ENCODE assay signal across 1 cellular context in the genomic region with DNA sequence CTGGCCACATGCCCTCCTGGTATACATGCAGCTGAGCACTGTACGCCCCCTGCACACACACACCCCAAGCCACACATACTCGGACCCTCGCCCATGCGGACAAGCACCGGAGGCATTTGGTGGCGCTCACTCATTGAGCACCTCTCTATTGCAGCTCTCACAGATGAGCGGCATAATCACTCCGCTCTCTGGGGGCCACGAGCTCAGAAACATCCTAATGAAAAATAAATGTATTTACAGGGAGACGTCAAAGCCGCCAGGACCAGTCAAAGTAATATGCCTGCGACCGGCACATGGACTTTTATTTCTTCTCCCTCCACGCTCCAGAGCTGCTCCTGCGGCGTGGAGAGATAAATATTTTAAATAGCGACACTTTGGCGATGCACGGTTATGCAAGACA.
TF ChIP-seq lines count a peak whose summit lies in the region.

No MANE protein-coding gene starts in this region.

TF ChIP-seq in H1, 55 proteins besides CTCF, POLR2A, EP300 and RAD21:
- TF ChIP-seq TAF1 (IDR thresholded peaks at IDR 0.05; ENCODE audit: low read depth, low read length), result no peak
- TF ChIP-seq CEBPB (IDR thresholded peaks at IDR 0.05; ENCODE audit: low read depth, low read length), result no peak
- no peak for TF ChIP-seq NANOG (IDR thresholded peaks at IDR 0.05; ENCODE audit: insufficient read depth, low read depth, low read length, poor library complexity, severe bottlenecking)
- TF ChIP-seq EGR1 (IDR thresholded peaks at IDR 0.05; ENCODE audit: borderline replicate concordance, low read depth, low read length), result no peak
- TF ChIP-seq RNF2 (IDR thresholded peaks at IDR 0.05; ENCODE audit: borderline replicate concordance, low read depth, low read length, missing control alignments, poor library complexity, severe bottlenecking), result no peak
- TF ChIP-seq HDAC6 (IDR thresholded peaks at IDR 0.05; ENCODE audit: low read depth, low read length), result no peak
- TF ChIP-seq HDAC2 (IDR thresholded peaks at IDR 0.05; ENCODE audit: borderline replicate concordance in 1 of 2, low read depth in 2 of 2, low read length in 2 of 2), result no peak
- no peak for TF ChIP-seq POU5F1 (IDR thresholded peaks at IDR 0.05; ENCODE audit: low read depth, low read length)
- TF ChIP-seq GTF2F1 (IDR thresholded peaks at IDR 0.05; ENCODE audit: borderline replicate concordance, low read depth, low read length), result no peak
- no peak for TF ChIP-seq JUND (IDR thresholded peaks at IDR 0.05; ENCODE audit: low read length)
- no peak for TF ChIP-seq SRF (IDR thresholded peaks at IDR 0.05; ENCODE audit: low read depth, low read length)
- no peak for TF ChIP-seq RBBP5 (IDR thresholded peaks at IDR 0.05; ENCODE audit: borderline replicate concordance, low read depth, low read length)
- TF ChIP-seq SIX5 (IDR thresholded peaks at IDR 0.05; ENCODE audit: low read depth, low read length), result no peak
- TF ChIP-seq SP2 (IDR thresholded peaks at IDR 0.05; ENCODE audit: low read length), result no peak
- no peak for TF ChIP-seq ATF2 (IDR thresholded peaks at IDR 0.05; ENCODE audit: low read length)
- TF ChIP-seq USF2 (IDR thresholded peaks at IDR 0.05; ENCODE audit: low read length), result no peak
